ENCODE assay signal across 13 cellular contexts in the genomic region with DNA sequence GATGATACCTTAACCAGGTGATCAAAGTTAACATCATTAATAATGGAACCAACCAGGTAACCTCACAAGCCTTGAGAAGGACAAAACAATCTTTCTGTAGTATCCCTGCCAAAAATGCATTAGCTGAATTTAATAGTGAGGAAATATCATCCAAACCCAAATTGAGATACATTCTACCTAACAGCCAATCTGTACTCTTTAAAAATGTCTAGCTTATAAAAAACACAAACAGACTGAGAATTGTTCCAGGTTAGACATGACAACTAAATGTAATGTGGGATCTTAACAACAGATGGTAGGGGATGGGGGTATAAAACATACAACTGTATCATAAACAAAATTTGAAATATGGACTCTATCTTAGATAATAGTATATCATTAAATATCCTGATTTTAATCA. TPM values are rescaled to one million over a fixed set of nuclear protein-coding genes. Genes with fewer than 3 reads are reported as not detected.
A peak's percentile ranks its signal among the peaks of the same experiment; 100 is the strongest.
DNase-seq lines count a peak whose midpoint lies in the region; ATAC-seq, FAIRE-seq and TF ChIP-seq lines count a peak whose summit lies in the region.
"Had no signal": no experiment of that assay in that cellular context is flagged by ENCODE, and none has a peak within 500 bp of the region (broad histone marks: within the 10 kb centered on the region; RNA-seq: fewer than 3 reads in every experiment).

No MANE protein-coding gene starts in this region.

- H2AFZ ChIP-seq in HCT116 (ENCODE audit: low read depth, low read length, poor library complexity, severe bottlenecking), result no peak overlapping the region

- H3K9ac ChIP-seq in HCT116 (ENCODE audit: low read length), result no peak overlapping the region

- POLR2A ChIA-PET in CD8-positive, alpha-beta T cell (lab: Charles Lee), result no interaction called here
- POLR2A ChIA-PET in HCT116 (lab: Charles Lee) (no interaction called here), WTC11 (lab: Charles Lee) (no interaction called here)

- H3K27me3 Mint-ChIP-seq in CD8-positive, alpha-beta T cell (ENCODE audit: low read depth), result peaks cover 3% of the 10 kb centered on the region
- H3K27me3 Mint-ChIP-seq in WTC11 (ENCODE audit: low read depth), result no peaks in the 10 kb centered on the region
- H3K27me3 Mint-ChIP-seq in natural killer cell (ENCODE audit: low read depth in 2 of 2), result peaks cover 0 to 4% of the 10 kb centered on the region in 2 donors

- peaks cover 69% of the 10 kb centered on the region for H3K79me2 ChIP-seq in HCT116 (ENCODE audit: insufficient read depth, low read length)

- no peak for TF ChIP-seq CTCF in CD8-positive, alpha-beta T cell (IDR thresholded peaks at IDR 0.05)
- TF ChIP-seq CTCF in HCT116 (IDR thresholded peaks at IDR 0.05 in 2 of 3, conservative IDR thresholded peaks at IDR 0.05 in 1 of 3; ENCODE audit: borderline replicate concordance in 1 of 3, insufficient read depth in 1 of 3, low read depth in 2 of 3, low read length in 2 of 3) (no peak), WTC11 (IDR thresholded peaks at IDR 0.05) (no peak), natural killer cell (IDR thresholded peaks at IDR 0.05) (no peak)

- H3K4me2 ChIP-seq in HCT116 (ENCODE audit: low read length), result peak overlapping the region; percentile 75; the same call in 1 of the 2 replicates

- peaks cover 42% of the 10 kb centered on the region for H3K4me1 Mint-ChIP-seq in CD8-positive, alpha-beta T cell (ENCODE audit: low read depth)
- H3K4me1 Mint-ChIP-seq in WTC11 (peaks cover 74% of the 10 kb centered on the region), natural killer cell (peaks cover 14 to 20% of the 10 kb centered on the region in 2 donors)

- H3K9me2 ChIP-seq in HCT116 (ENCODE audit: insufficient read depth), result 0 out of 2 replicates have a peak, but pooled peaks cover 3% of the 10 kb centered on the region

- no peak for TF ChIP-seq RAD21 in HCT116 (IDR thresholded peaks at IDR 0.05; ENCODE audit: low read depth)

- intact Hi-C loops in CD8-positive, alpha-beta T cell (cut with DNase I, micrococcal nuclease), result no loop called here
- intact Hi-C loops in HCT116 (cut with micrococcal nuclease) (no loop called here), natural killer cell (cut with micrococcal nuclease) (no loop called here)

- no peak overlapping the region for H3K4me3 ChIP-seq in CD8-positive, alpha-beta T cell (ENCODE audit: low read depth, low read length)
- no peak overlapping the region for H3K4me3 ChIP-seq in HCT116 (replicated peaks in 1 of 2; ENCODE audit: low read depth in 1 of 2, low read length in 2 of 2)

- peaks cover 15% of the 10 kb centered on the region; the same call in 1 of the 2 replicates for H4K20me1 ChIP-seq in HCT116 (ENCODE audit: insufficient read depth)

- ATAC-seq in CD8-positive, alpha-beta T cell, result no peak
- ATAC-seq in HCT116 (no peak), WTC11 (no peak), natural killer cell (no peak), GM21825 (IDR thresholded peaks at IDR 0.05; ENCODE audit: unreplicated experiment) (no peak)
- ATAC-seq: sciatic nerve had no signal

- no peaks in the 10 kb centered on the region for H3K36me3 ChIP-seq in CD8-positive, alpha-beta T cell (ENCODE audit: insufficient read depth, low read length)
- H3K36me3 ChIP-seq in HCT116 (ENCODE audit: control insufficient read depth in 1 of 2, insufficient read depth in 2 of 2, low read length in 2 of 2), result peaks cover 0 to 4% of the 10 kb centered on the region in 2 experiments; a peak in 1 of 4 replicates

- H3K4me3 Mint-ChIP-seq in CD8-positive, alpha-beta T cell, result no peak overlapping the region
- H3K4me3 Mint-ChIP-seq in WTC11 (peak overlapping the region; percentile 68), natural killer cell (peak overlapping the region; percentile 64)

- peaks cover 9% of the 10 kb centered on the region for H3K36me3 Mint-ChIP-seq in CD8-positive, alpha-beta T cell
- H3K36me3 Mint-ChIP-seq in WTC11, result no peaks in the 10 kb centered on the region; the same call in 1 of the 2 replicates
- H3K36me3 Mint-ChIP-seq in natural killer cell, result no peaks in the 10 kb centered on the region

- TF ChIP-seq POLR2A in HCT116 (IDR thresholded peaks at IDR 0.05; ENCODE audit: borderline replicate concordance, extremely low read depth, insufficient read depth, insufficient read length), result no peak

- H3K27ac ChIP-seq in CD8-positive, alpha-beta T cell (ENCODE audit: low read depth, low read length), result no peak overlapping the region
- H3K27ac ChIP-seq in HCT116 (ENCODE audit: low read depth, low read length), result no peak overlapping the region

- no TSS peak for BruUV-seq in HCT116 (replicated peaks; lab: Mats Ljungman, UMichigan)

- CTCF ChIA-PET in CD8-positive, alpha-beta T cell (lab: Charles Lee), result no interaction called here
- CTCF ChIA-PET in HCT116 (lab: Charles Lee) (no interaction called here), WTC11 (lab: Charles Lee) (no interaction called here)

- no peaks in the 10 kb centered on the region for H3K27me3 ChIP-seq in CD8-positive, alpha-beta T cell (ENCODE audit: insufficient read depth, low read length)
- H3K27me3 ChIP-seq in HCT116 (ENCODE audit: insufficient read depth, low read length), result no peaks in the 10 kb centered on the region

- peak overlapping the region; percentile 24 for H3K27ac Mint-ChIP-seq in CD8-positive, alpha-beta T cell
- H3K27ac Mint-ChIP-seq in WTC11 (no peak overlapping the region), natural killer cell (no peak overlapping the region)

- DNase-seq in CD8-positive, alpha-beta T cell, result no peak
- DNase-seq in HCT116 (ENCODE audit: low read depth, low spot score) (no peak), WTC11 (ENCODE audit: low spot score) (no peak), natural killer cell (no peak), NCI-H1092 (lab: John Stamatoyannopoulos, UW) (no peak), RCC 7860 (ENCODE audit: low spot score) (no peak)
- no peak for DNase-seq in effector CD4-positive, alpha-beta T cell
- DNase-seq: COR-L47, cortex of kidney, foreskin fibroblast, NCI-H345 had no signal

- H3K9me3 ChIP-seq in CD8-positive, alpha-beta T cell (ENCODE audit: low read length), result no peaks in the 10 kb centered on the region
- no peaks in the 10 kb centered on the region for H3K9me3 ChIP-seq in HCT116 (ENCODE audit: control insufficient read depth in 1 of 2, insufficient read depth in 1 of 2, low read depth in 1 of 2, low read length in 2 of 2)

- RAD21 ChIA-PET in HCT116 (lab: Charles Lee; ENCODE audit: low non-redundant PET in 1 of 2, low total read pairs in 2 of 2, uncharacterized antibody in 2 of 2, unreplicated experiment in 2 of 2), result no interaction called here

- FAIRE-seq in RCC 7860 (lab: Jason Lieb, UNC), result no peak

- H3K4me1 ChIP-seq in CD8-positive, alpha-beta T cell (ENCODE audit: insufficient read depth, low read length), result peaks cover 6% of the 10 kb centered on the region
- H3K4me1 ChIP-seq in HCT116 (ENCODE audit: control insufficient read depth in 1 of 2, insufficient read depth in 2 of 2, low read length in 2 of 2), result peaks cover 13 to 18% of the 10 kb centered on the region in 2 experiments; a peak in 3 of 4 replicates

- H3K9me3 Mint-ChIP-seq in CD8-positive, alpha-beta T cell, result no peaks in the 10 kb centered on the region
- H3K9me3 Mint-ChIP-seq in WTC11 (no peaks in the 10 kb centered on the region), natural killer cell (no peaks in the 10 kb centered on the region)

TF ChIP-seq in HCT116, 20 proteins besides CTCF, POLR2A, EP300 and RAD21 (continues in another document):
- TF ChIP-seq ZNF274 (IDR thresholded peaks at IDR 0.05; ENCODE audit: low read depth, low read length) (no peak), SRF (IDR thresholded peaks at IDR 0.05; ENCODE audit: low read depth) (no peak)
- TF ChIP-seq, protein P1, sequence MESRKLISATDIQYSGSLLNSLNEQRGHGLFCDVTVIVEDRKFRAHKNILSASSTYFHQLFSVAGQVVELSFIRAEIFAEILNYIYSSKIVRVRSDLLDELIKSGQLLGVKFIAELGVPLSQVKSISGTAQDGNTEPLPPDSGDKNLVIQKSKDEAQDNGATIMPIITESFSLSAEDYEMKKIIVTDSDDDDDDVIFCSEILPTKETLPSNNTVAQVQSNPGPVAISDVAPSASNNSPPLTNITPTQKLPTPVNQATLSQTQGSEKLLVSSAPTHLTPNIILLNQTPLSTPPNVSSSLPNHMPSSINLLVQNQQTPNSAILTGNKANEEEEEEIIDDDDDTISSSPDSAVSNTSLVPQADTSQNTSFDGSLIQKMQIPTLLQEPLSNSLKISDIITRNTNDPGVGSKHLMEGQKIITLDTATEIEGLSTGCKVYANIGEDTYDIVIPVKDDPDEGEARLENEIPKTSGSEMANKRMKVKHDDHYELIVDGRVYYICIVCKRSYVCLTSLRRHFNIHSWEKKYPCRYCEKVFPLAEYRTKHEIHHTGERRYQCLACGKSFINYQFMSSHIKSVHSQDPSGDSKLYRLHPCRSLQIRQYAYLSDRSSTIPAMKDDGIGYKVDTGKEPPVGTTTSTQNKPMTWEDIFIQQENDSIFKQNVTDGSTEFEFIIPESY (IDR thresholded peaks at IDR 0.05; ENCODE audit: extremely low read depth, insufficient replicate concordance, low read length), result no peak

TF ChIP-seq in WTC11, 78 proteins besides CTCF, POLR2A, EP300 and RAD21 (continues in another document):
- TF ChIP-seq, protein P2, sequence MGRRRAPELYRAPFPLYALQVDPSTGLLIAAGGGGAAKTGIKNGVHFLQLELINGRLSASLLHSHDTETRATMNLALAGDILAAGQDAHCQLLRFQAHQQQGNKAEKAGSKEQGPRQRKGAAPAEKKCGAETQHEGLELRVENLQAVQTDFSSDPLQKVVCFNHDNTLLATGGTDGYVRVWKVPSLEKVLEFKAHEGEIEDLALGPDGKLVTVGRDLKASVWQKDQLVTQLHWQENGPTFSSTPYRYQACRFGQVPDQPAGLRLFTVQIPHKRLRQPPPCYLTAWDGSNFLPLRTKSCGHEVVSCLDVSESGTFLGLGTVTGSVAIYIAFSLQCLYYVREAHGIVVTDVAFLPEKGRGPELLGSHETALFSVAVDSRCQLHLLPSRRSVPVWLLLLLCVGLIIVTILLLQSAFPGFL (CRISPR knock-in tag; IDR thresholded peaks at IDR 0.05; ENCODE audit: borderline replicate concordance), result no peak

RNA-seq across cellular contexts. Expression of a gene that starts 1.9 kb away (rescaled TPM):
- 1 to 10 TPM; 4.3 to 6.7 TPM for total RNA-seq in CD8-positive, alpha-beta T cell
- total RNA-seq in HCT116 (2021; ENCODE audit: unreplicated experiment) (34.5 TPM), WTC11 (2021) (38.8 to 44.4 TPM (median 41.5 TPM) in 3 replicates), natural killer cell (10 to 100 TPM in 1 of 3 donors, 1 to 10 TPM in 2; 6.8 to 13.1 (median 8.0) TPM)
- polyA plus RNA-seq in HCT116 (2012), result 14.0 and 19.8 TPM in 2 replicates
